Comparison of ENCODE assay signal across 21 cellular contexts in the genomic region with DNA sequence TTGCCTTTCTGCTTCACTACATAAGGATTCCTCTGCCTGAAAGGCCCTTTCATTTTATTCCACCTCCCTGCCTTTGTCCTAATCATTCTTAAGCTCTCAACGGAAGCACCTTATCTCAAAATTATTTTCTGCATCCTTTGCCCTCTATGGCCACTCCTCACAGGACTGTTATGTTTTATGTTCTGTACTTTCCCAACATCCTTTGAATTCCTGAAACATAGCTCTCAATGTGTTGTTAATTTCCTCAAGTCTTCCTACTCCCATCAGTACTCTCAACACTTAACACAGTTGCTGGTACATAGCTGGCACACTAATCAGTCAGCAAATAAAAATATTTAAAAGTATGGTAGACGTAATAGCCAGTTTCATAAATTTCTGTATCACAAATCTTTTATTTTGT.
A peak's percentile ranks its signal among the peaks of the same experiment; 100 is the strongest.
DNase-seq lines count a peak whose midpoint lies in the region; ATAC-seq, FAIRE-seq and TF ChIP-seq lines count a peak whose summit lies in the region.
"Had no signal": no experiment of that assay in that cellular context is flagged by ENCODE, and none has a peak within 500 bp of the region (broad histone marks: within the 10 kb centered on the region; RNA-seq: fewer than 3 reads in every experiment).

No MANE protein-coding gene starts in this region.

- CTCF ChIA-PET in HepG2 (lab: Yijun Ruan, JAX; ENCODE audit: low intra/inter-chr PET ratio, low total read pairs) (no interaction called here), endothelial cell of umbilical vein (lab: Charles Lee) (interaction anchor here (0.7 to 4.9 kb wide), 6 partner anchors 9 to 108 kb away, joined by 3 to 53 read pairs (median 5); no protein-coding TSS in a partner anchor)

- no peaks in the 10 kb centered on the region for H3K9me3 Mint-ChIP-seq in stimulated activated memory B cell treated with anti-CD40 and anti-IgM and Interleukin-4, amounts not matched to agents 10 μg/mL and 1 μg/mL and 100 μg/mL, for 72 hours
- H3K9me3 Mint-ChIP-seq: CD4-positive, CD25-positive, alpha-beta regulatory T cell had no signal

- no peak overlapping the region for H3K4me3 Mint-ChIP-seq in stimulated activated memory B cell treated with anti-CD40 and anti-IgM and Interleukin-4, amounts not matched to agents 10 μg/mL and 1 μg/mL and 100 μg/mL, for 72 hours
- H3K4me3 Mint-ChIP-seq: CD4-positive, CD25-positive, alpha-beta regulatory T cell had no signal

- dilution Hi-C loops in endothelial cell of umbilical vein (cut with MboI; ENCODE audit: extremely low pct_ligation_motif_present, low sequenced_read_pairs): no loop called here

- 86% methylated on average over 2 of the region's 2 CpGs for WGBS in liver
- 86% methylated on average over 2 of the region's 2 CpGs for WGBS in HepG2 (ENCODE audit: low lambda C conversion rate)

- H3K4me1 Mint-ChIP-seq in stimulated activated memory B cell treated with anti-CD40 and anti-IgM and Interleukin-4, amounts not matched to agents 10 μg/mL and 1 μg/mL and 100 μg/mL, for 72 hours: peaks cover 10% of the 10 kb centered on the region

- no peak for TF ChIP-seq RAD21 in liver (IDR thresholded peaks at IDR 0.05)
- TF ChIP-seq RAD21 in HepG2 (CRISPR knock-in tag; IDR thresholded peaks at IDR 0.05): no peak

- no peaks in the 10 kb centered on the region for H3K79me2 ChIP-seq in HepG2 (ENCODE audit: insufficient read depth, low read length)
- no peaks in the 10 kb centered on the region for H3K79me2 ChIP-seq in endothelial cell of umbilical vein (ENCODE audit: control insufficient read depth, insufficient read depth, low read length)

- ATAC-seq in HepG2 (no peak), left lung (peak; percentile 43), upper lobe of right lung (peak; percentile 89)
- ATAC-seq in stimulated activated memory B cell treated with anti-CD40 and anti-IgM and Interleukin-4, amounts not matched to agents 10 μg/mL and 1 μg/mL and 100 μg/mL, for 72 hours: no peak

- H3K36me3 ChIP-seq in liver (ENCODE audit: control insufficient read depth in 4 of 4, insufficient read depth in 3 of 4, low read depth in 1 of 4, low read length in 3 of 4) (no peaks in the 10 kb centered on the region), HepG2 (replicated peaks in 1 of 2; ENCODE audit: control insufficient read depth in 1 of 2, insufficient read depth in 2 of 2, low read length in 2 of 2) (no peaks in the 10 kb centered on the region), endothelial cell of umbilical vein (ENCODE audit: control insufficient read depth in 2 of 2, extremely low read depth in 1 of 2, insufficient read depth in 2 of 2, low read length in 2 of 2) (no peaks in the 10 kb centered on the region), left lung (no peaks in the 10 kb centered on the region), upper lobe of right lung (no peaks in the 10 kb centered on the region)
- H3K36me3 ChIP-seq: BE2C had no signal

- DNase-seq in HepG2 (ENCODE audit: low spot score) (no peak), endothelial cell of umbilical vein (ENCODE audit: low read depth, low spot score) (peak; percentile 88), left lung (no peak), upper lobe of right lung (no peak), NCI-H69 (lab: John Stamatoyannopoulos, UW) (no peak), Kasumi-1 (lab: John Stamatoyannopoulos, UW) (no peak)
- DNase-seq: BE2C; CD4-positive, CD25-positive, alpha-beta regulatory T cell; COR-L47; GOT3; KBM-7; MV-4-11; NCI-H187; NCI-H345; NCI-H524 treated with DMSO at 0.1 percent for 48 hours; PC-9 had no signal

- H3K9ac ChIP-seq in liver (ENCODE audit: low read depth in 1 of 2, low read length in 2 of 2) (no peak overlapping the region), HepG2 (ENCODE audit: insufficient read depth, low read depth, low read length) (no peak overlapping the region), endothelial cell of umbilical vein (replicated peaks; ENCODE audit: extremely low read depth, insufficient read depth, low read length) (no peak overlapping the region)

- TF ChIP-seq EP300 in HepG2 (IDR thresholded peaks at IDR 0.05; ENCODE audit: low read depth in 2 of 2, low read length in 2 of 2) (no peak), HepG2 (CRISPR knock-in tag; IDR thresholded peaks at IDR 0.05; ENCODE audit: borderline replicate concordance) (no peak)

- POLR2A ChIA-PET in HepG2 (lab: Yijun Ruan, JAX) (no interaction called here), endothelial cell of umbilical vein (lab: Charles Lee) (no interaction called here)

- H3K27ac ChIP-seq in liver (ENCODE audit: low read depth in 1 of 2, low read length in 2 of 2) (no peak overlapping the region), HepG2 (ENCODE audit: extremely low read length, insufficient read depth, low read length) (no peak overlapping the region), endothelial cell of umbilical vein (ENCODE audit: insufficient read depth, low read depth, low read length) (peak overlapping the region; percentile 58), left lung (no peak overlapping the region), upper lobe of right lung (no peak overlapping the region)
- H3K27ac ChIP-seq: PC-9, RWPE1 had no signal

- no peaks in the 10 kb centered on the region for H3K27me3 Mint-ChIP-seq in stimulated activated memory B cell treated with anti-CD40 and anti-IgM and Interleukin-4, amounts not matched to agents 10 μg/mL and 1 μg/mL and 100 μg/mL, for 72 hours
- H3K27me3 Mint-ChIP-seq: CD4-positive, CD25-positive, alpha-beta regulatory T cell had no signal

- H2AFZ ChIP-seq in HepG2 (ENCODE audit: low read length) (no peak overlapping the region), endothelial cell of umbilical vein (ENCODE audit: low read depth, low read length) (peak overlapping the region; percentile 0)
- H2AFZ ChIP-seq: PC-9 had no signal

- FAIRE-seq in HepG2 (lab: Jason Lieb, UNC) (no peak), endothelial cell of umbilical vein (lab: Jason Lieb, UNC) (peak; percentile 63)
- FAIRE-seq: GM12892, GM18507 had no signal

- TF ChIP-seq CTCF in liver (IDR thresholded peaks at IDR 0.05; ENCODE audit: low read depth, low read length, missing input control) (no peak), HepG2 (CRISPR knock-in tag; IDR thresholded peaks at IDR 0.05) (no peak), endothelial cell of umbilical vein (IDR thresholded peaks at IDR 0.05; ENCODE audit: extremely low read depth in 1 of 2, insufficient read depth in 1 of 2, low read depth in 1 of 2, low read length in 2 of 2) (no peak), left lung (IDR thresholded peaks at IDR 0.05) (no peak), upper lobe of right lung (IDR thresholded peaks at IDR 0.05) (no peak)

- H3K4me1 ChIP-seq in liver (ENCODE audit: control insufficient read depth in 4 of 4, insufficient read depth in 4 of 4, low read length in 3 of 4) (no peaks in the 10 kb centered on the region), HepG2 (ENCODE audit: insufficient read depth, low read length) (no peaks in the 10 kb centered on the region), endothelial cell of umbilical vein (ENCODE audit: control insufficient read depth, extremely low read depth, insufficient read depth, low read length) (peaks cover 42% of the 10 kb centered on the region), left lung (no peaks in the 10 kb centered on the region), upper lobe of right lung (peaks cover 8% of the 10 kb centered on the region)

- H3K27ac Mint-ChIP-seq in stimulated activated memory B cell treated with anti-CD40 and anti-IgM and Interleukin-4, amounts not matched to agents 10 μg/mL and 1 μg/mL and 100 μg/mL, for 72 hours: no peak overlapping the region
- H3K27ac Mint-ChIP-seq: CD4-positive, CD25-positive, alpha-beta regulatory T cell had no signal

- peaks cover 20% of the 10 kb centered on the region for H3K36me3 Mint-ChIP-seq in stimulated activated memory B cell treated with anti-CD40 and anti-IgM and Interleukin-4, amounts not matched to agents 10 μg/mL and 1 μg/mL and 100 μg/mL, for 72 hours

- H3K27me3 ChIP-seq in liver (ENCODE audit: control insufficient read depth in 4 of 4, insufficient read depth in 4 of 4, low read length in 3 of 4): no peaks in the 10 kb centered on the region
- no peaks in the 10 kb centered on the region for H3K27me3 ChIP-seq in HepG2 (ENCODE audit: control insufficient read depth in 1 of 2, insufficient read depth in 2 of 2, low read length in 2 of 2)
- H3K27me3 ChIP-seq in endothelial cell of umbilical vein (ENCODE audit: control insufficient read depth in 2 of 2, insufficient read depth in 2 of 2, low read length in 2 of 2): no peaks in the 10 kb centered on the region
- H3K27me3 ChIP-seq in left lung: no peaks in the 10 kb centered on the region
- H3K27me3 ChIP-seq in upper lobe of right lung: no peaks in the 10 kb centered on the region
- H3K27me3 ChIP-seq: BE2C had no signal

- TF ChIP-seq POLR2A in HepG2 (IDR thresholded peaks at IDR 0.05; ENCODE audit: insufficient read depth in 1 of 2, low read depth in 2 of 2, low read length in 2 of 2): no peak
- no peak for TF ChIP-seq POLR2A in endothelial cell of umbilical vein (IDR thresholded peaks at IDR 0.05; ENCODE audit: low read depth, low read length)

- no peaks in the 10 kb centered on the region for H3K9me1 ChIP-seq in endothelial cell of umbilical vein (replicated peaks; ENCODE audit: control insufficient read depth, extremely low read depth, insufficient read depth, low read length)

- H3K4me3 ChIP-seq in liver (ENCODE audit: low read depth in 1 of 3, low read length in 3 of 3) (no peak overlapping the region), HepG2 (replicated peaks in 1 of 3; ENCODE audit: insufficient read depth in 1 of 3, low read depth in 2 of 3, low read length in 3 of 3) (no peak overlapping the region), endothelial cell of umbilical vein (replicated peaks in 1 of 3; ENCODE audit: insufficient read depth in 1 of 3, low read depth in 1 of 3, low read length in 3 of 3) (no peak overlapping the region), left lung (no peak overlapping the region), upper lobe of right lung (no peak overlapping the region)
- H3K4me3 ChIP-seq: PC-9 had no signal

- BruUV-seq in HepG2 (replicated peaks; lab: Mats Ljungman, UMichigan) (no TSS peak), endothelial cell of umbilical vein (replicated peaks; lab: Mats Ljungman, UMichigan) (no TSS peak)

- intact Hi-C loops in HepG2 (cut with micrococcal nuclease; ENCODE audit: unreplicated experiment) (loop anchor here (1.0 kb wide), 1 partner anchor 108 kb away; no protein-coding TSS in a partner anchor), endothelial cell of umbilical vein (cut with micrococcal nuclease) (loop anchor here (1.0 kb wide), 1 partner anchor 12 kb away; no protein-coding TSS in a partner anchor), left lung (cut with DNase I) (no loop called here), upper lobe of right lung (cut with DNase I) (no loop called here)

- H3K4me2 ChIP-seq in HepG2 (ENCODE audit: low read depth, low read length) (no peak overlapping the region), endothelial cell of umbilical vein (ENCODE audit: insufficient read depth, low read length) (peak overlapping the region; percentile 34)
- H3K4me2 ChIP-seq: PC-9 had no signal

- in situ Hi-C loops in HepG2 (cut with HindIII; ENCODE audit: extremely low pct_ligation_motif_present, low pct_unique_long_range_greater_than_20kb): no loop called here

- H4K20me1 ChIP-seq in HepG2 (ENCODE audit: insufficient read depth, low read length): no peaks in the 10 kb centered on the region
- no peaks in the 10 kb centered on the region for H4K20me1 ChIP-seq in endothelial cell of umbilical vein (replicated peaks; ENCODE audit: control insufficient read depth, extremely low read depth, insufficient read depth, low read length)

- H3K9me3 ChIP-seq in liver (ENCODE audit: control insufficient read depth in 4 of 4, low read length in 3 of 4): no peaks in the 10 kb centered on the region
- H3K9me3 ChIP-seq in HepG2 (ENCODE audit: low read length): no peaks in the 10 kb centered on the region
- H3K9me3 ChIP-seq in endothelial cell of umbilical vein (replicated peaks; ENCODE audit: control insufficient read depth, insufficient read depth, low read length): no peaks in the 10 kb centered on the region
- H3K9me3 ChIP-seq in left lung: no peaks in the 10 kb centered on the region
- H3K9me3 ChIP-seq in upper lobe of right lung: no peaks in the 10 kb centered on the region
- H3K9me3 ChIP-seq: BE2C had no signal

Comparison
In these comparisons a context has a peak if more than half of its experiments do, and no peak if none do; other contexts are left out.
1. ATAC-seq: peak in left lung (single experiment) and upper lobe of right lung (single experiment); none in HepG2 (single experiment) and stimulated activated memory B cell treated with anti-CD40 and anti-IgM and Interleukin-4, amounts not matched to agents 10 μg/mL and 1 μg/mL and 100 μg/mL, for 72 hours (single experiment).
2. intact Hi-C loops: an anchor here in HepG2 (1.0 kb wide) and endothelial cell of umbilical vein (1.0 kb wide); none called in left lung and upper lobe of right lung.